ENCODE assay signal across 8 cellular contexts in the genomic region with DNA sequence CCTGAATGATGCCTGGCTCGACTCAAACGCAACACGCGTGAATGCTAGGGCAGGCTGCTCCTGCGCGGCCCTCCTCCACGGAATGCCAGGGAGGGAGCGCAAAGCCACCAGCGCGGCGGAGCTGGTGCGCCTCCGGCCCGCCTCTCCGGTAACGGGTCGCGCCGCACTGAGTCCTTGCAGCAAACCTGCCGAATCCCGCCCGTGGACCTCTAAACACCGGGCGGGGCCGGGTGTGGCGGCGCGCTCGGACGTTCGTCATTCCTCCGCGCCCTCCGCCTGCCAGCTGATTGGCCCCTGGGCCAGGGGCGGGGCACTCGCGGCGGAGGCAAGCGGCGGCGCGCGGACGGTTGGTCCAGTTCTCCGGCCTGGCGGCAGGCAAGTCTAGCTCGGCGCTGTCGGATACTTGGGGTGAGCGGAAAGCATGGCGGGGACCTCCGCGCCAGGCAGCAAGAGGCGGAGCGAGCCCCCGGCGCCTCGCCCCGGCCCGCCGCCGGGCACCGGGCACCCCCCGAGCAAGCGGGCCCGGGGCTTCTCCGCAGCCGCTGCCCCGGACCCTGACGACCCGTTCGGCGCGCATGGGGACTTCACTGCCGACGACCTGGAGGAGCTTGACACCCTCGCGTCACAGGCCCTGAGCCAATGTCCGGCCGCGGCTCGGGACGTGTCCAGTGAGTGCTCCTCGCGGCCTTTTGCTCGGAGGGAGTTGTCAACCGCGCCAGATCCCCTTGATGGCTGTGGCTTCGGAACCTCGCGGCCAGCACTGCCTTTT. TPM values are rescaled to one million over a fixed set of nuclear protein-coding genes. Genes with fewer than 3 reads are reported as not detected.
DNase-seq lines count a peak whose midpoint lies in the region; ATAC-seq and TF ChIP-seq lines count a peak whose summit lies in the region.

A gene (plus strand): TSS at position 313 of the 769 bp plus-strand sequence. CDS start 109 bp downstream, at position 422.

- ATAC-seq in GM19023 (IDR thresholded peaks at IDR 0.05; ENCODE audit: unreplicated experiment) (peak; percentile 92), HG03196 (IDR thresholded peaks at IDR 0.05; ENCODE audit: unreplicated experiment) (peak; percentile 83), left colon (peak; percentile 98)

- peak within 1 kb of the TSS; percentile 61 for H3K4me3 ChIP-seq in AG09309 (ENCODE audit: control insufficient read depth, low read depth, low read length)

- intact Hi-C loops in left colon (cut with DNase I, micrococcal nuclease) = no loop called here

- peak within 1 kb of the TSS; percentile 50 for H3K27ac ChIP-seq in cingulate gyrus (ENCODE audit: low read depth, low read length)

- DNase-seq in AG09309 (ENCODE audit: low read depth) (peak; percentile 35), NCI-H526 (lab: John Stamatoyannopoulos, UW) (peak; percentile 53 to 94), left colon (peak; percentile 90 to 94)
- DNase-seq in activated CD4-positive, alpha-beta T cell treated with anti-CD3 and anti-CD28 coated beads for 48 hours = peak; percentile 91
- DNase-seq in stimulated activated CD4-positive, alpha-beta T cell treated with anti-CD3 and anti-CD28 coated beads, Interleukin-1b, Interleukin-23, amount 100 ng/mL, for 4 hours (ENCODE audit: low read depth in 2 of 2) = peak; percentile 72 to 79

- TF ChIP-seq CTCF in AG09309 (IDR thresholded peaks at IDR 0.05; ENCODE audit: control insufficient read depth, insufficient read depth, low read depth, low read length, missing control alignments) = no peak

RNA-seq across cellular contexts. Expression of the gene that starts here (rescaled TPM):
- 1 to 10 TPM; 3.8 to 4.4 TPM for total RNA-seq in left colon

Comparison
In these comparisons a context has a peak if more than half of its experiments do, and no peak if none do; other contexts are left out.
1. Peak in every context shown above with its lines: DNase-seq, ATAC-seq, H3K4me3 ChIP-seq and H3K27ac ChIP-seq.
2. DNase-seq: peak in every context shown above with its lines; median percentile 92 in left colon; 91 in activated CD4-positive, alpha-beta T cell treated with anti-CD3 and anti-CD28 coated beads for 48 hours; 76 in stimulated activated CD4-positive, alpha-beta T cell treated with anti-CD3 and anti-CD28 coated beads, Interleukin-1b, Interleukin-23, amount 100 ng/mL, for 4 hours; 74 in NCI-H526; 35 in AG09309.